ENCODE assay signal across 15 cellular contexts in genomic region chr1:206511362-206512064, GRCh38. TPM values are rescaled to one million over a fixed set of nuclear protein-coding genes. Genes with fewer than 3 reads are reported as not detected.
DNase-seq lines count a peak whose midpoint lies in the region; ATAC-seq, FAIRE-seq and TF ChIP-seq lines count a peak whose summit lies in the region.
"Had no signal": no experiment of that assay in that cellular context is flagged by ENCODE, and none has a peak within 500 bp of the region (broad histone marks: within the 10 kb centered on the region; RNA-seq: fewer than 3 reads in every experiment).

No MANE protein-coding gene starts in this region.

- no peaks in the 10 kb centered on the region for H3K79me1 ChIP-seq in mesendoderm (ENCODE audit: low read length)

- peaks cover 9% of the 10 kb centered on the region for H3K36me3 Mint-ChIP-seq in MCF 10A (ENCODE audit: insufficient read depth, unreplicated experiment)
- H3K36me3 Mint-ChIP-seq in central memory CD8-positive, alpha-beta T cell (ENCODE audit: insufficient read depth) = peaks cover 3% of the 10 kb centered on the region

- no peak for FAIRE-seq in GM19239 (lab: Jason Lieb, UNC)

- no peak overlapping the region for H3K27ac ChIP-seq in mammary epithelial cell (ENCODE audit: insufficient read depth, low read depth, low read length)
- H3K27ac ChIP-seq in mesendoderm (ENCODE audit: low read depth, low read length) = no peak overlapping the region
- H3K27ac ChIP-seq in aorta (ENCODE audit: low read depth in 1 of 2, low read length in 2 of 2) = no peak overlapping the region
- no peak overlapping the region for H3K27ac ChIP-seq in GM23248
- H3K27ac ChIP-seq: neutrophil had no signal

- no TSS peak for BruUV-seq in MCF 10A (replicated peaks; lab: Mats Ljungman, UMichigan)
- no TSS peak for BruUV-seq in mammary epithelial cell (replicated peaks; lab: Mats Ljungman, UMichigan)

- CTCF ChIA-PET in MCF 10A (lab: Yijun Ruan, JAX) = interaction anchor here (0.6 to 2.4 kb wide), 7 partner anchors 8 to 543 kb away, joined by 3 to 16 read pairs (median 4); no protein-coding TSS in a partner anchor
- CTCF ChIA-PET in mammary epithelial cell (lab: Charles Lee; ENCODE audit: low non-redundant PET) = no interaction called here

- peaks cover 77% of the 10 kb centered on the region for H3K4me1 Mint-ChIP-seq in MCF 10A (ENCODE audit: insufficient read depth, unreplicated experiment)
- peaks cover 11% of the 10 kb centered on the region for H3K4me1 Mint-ChIP-seq in central memory CD8-positive, alpha-beta T cell

- H3K9ac ChIP-seq in mammary epithelial cell (ENCODE audit: insufficient read depth, low read length) (no peak overlapping the region), mesendoderm (ENCODE audit: low read length) (no peak overlapping the region), GM23248 (no peak overlapping the region)

- H3K9me3 ChIP-seq in mammary epithelial cell (replicated peaks; ENCODE audit: insufficient read depth, low read length) (no peaks in the 10 kb centered on the region), aorta (ENCODE audit: control insufficient read depth, low read length) (no peaks in the 10 kb centered on the region), GM23248 (ENCODE audit: low read depth) (no peaks in the 10 kb centered on the region)
- H3K9me3 ChIP-seq: heart left ventricle, neutrophil had no signal

- no peak overlapping the region for H4K8ac ChIP-seq in mesendoderm (ENCODE audit: low read depth, low read length)

- H3K79me2 ChIP-seq in mammary epithelial cell (ENCODE audit: insufficient read depth, low read length) (peaks cover 6% of the 10 kb centered on the region), mesendoderm (ENCODE audit: control insufficient read depth, insufficient read depth, low read length) (no peaks in the 10 kb centered on the region), GM23248 (ENCODE audit: insufficient read depth) (no peaks in the 10 kb centered on the region)

- H2AFZ ChIP-seq in mammary epithelial cell (ENCODE audit: low read depth, low read length) (no peak overlapping the region), GM23248 (no peak overlapping the region)

- TF ChIP-seq CTCF in MCF 10A (IDR thresholded peaks at IDR 0.05; ENCODE audit: unreplicated experiment) (no peak), mammary epithelial cell (conservative IDR thresholded peaks at IDR 0.05 in 1 of 2, IDR thresholded peaks at IDR 0.05 in 1 of 2; ENCODE audit: extremely low read depth in 1 of 2, insufficient read depth in 1 of 2, low read depth in 1 of 2, low read length in 2 of 2) (no peak)

- H3K4me3 Mint-ChIP-seq in MCF 10A (ENCODE audit: unreplicated experiment) = no peak overlapping the region
- H3K4me3 Mint-ChIP-seq in central memory CD8-positive, alpha-beta T cell = no peak overlapping the region
- H3K4me3 Mint-ChIP-seq: activated CD4-positive, alpha-beta T cell treated with anti-CD3 and anti-CD28 coated beads, Interleukin-2, amount 10 ng/mL, durations not matched to agents 24 days and 14 days; T-helper 17 cell had no signal

- no peak overlapping the region for H3K18ac ChIP-seq in mesendoderm (ENCODE audit: low read length)

- H3K4me3 ChIP-seq in mammary epithelial cell (replicated peaks in 1 of 3; ENCODE audit: insufficient read depth in 1 of 3, low read depth in 2 of 3, low read length in 3 of 3) (no peak overlapping the region), mesendoderm (ENCODE audit: low read length) (no peak overlapping the region), aorta (ENCODE audit: low read length in 2 of 2) (no peak overlapping the region), GM23248 (no peak overlapping the region)
- H3K4me3 ChIP-seq: heart left ventricle had no signal

- H3K27ac Mint-ChIP-seq in MCF 10A (ENCODE audit: low read depth, unreplicated experiment) = peak overlapping the region; percentile 99
- peak overlapping the region; percentile 29 for H3K27ac Mint-ChIP-seq in central memory CD8-positive, alpha-beta T cell (ENCODE audit: low read depth)
- H3K27ac Mint-ChIP-seq: activated CD4-positive, alpha-beta T cell treated with anti-CD3 and anti-CD28 coated beads, Interleukin-2, amount 10 ng/mL, durations not matched to agents 24 days and 14 days; activated naive CD4-positive, alpha-beta T cell treated with anti-CD3 and anti-CD28 coated beads, Interleukin-2, amount 50 U/mL, for 72 hours; T-helper 17 cell had no signal

- H3K9me2 ChIP-seq in GM23248 (ENCODE audit: insufficient read depth) = no peaks in the 10 kb centered on the region

- ATAC-seq in central memory CD8-positive, alpha-beta T cell (replicated peaks; ENCODE audit: extremely low read depth, poor library complexity, severe bottlenecking) = no peak
- no peak for ATAC-seq in aorta (ENCODE audit: low FRiP score)
- ATAC-seq: activated naive CD4-positive, alpha-beta T cell treated with anti-CD3 and anti-CD28 coated beads, Interleukin-2, amount 50 U/mL, for 72 hours; heart left ventricle; T-helper 17 cell had no signal

- no peak overlapping the region for H2BK5ac ChIP-seq in mesendoderm (ENCODE audit: low read length)

- H4K5ac ChIP-seq in mesendoderm (ENCODE audit: low read length) = no peak overlapping the region

- no peaks in the 10 kb centered on the region for H3K9me3 Mint-ChIP-seq in MCF 10A (ENCODE audit: unreplicated experiment)
- H3K9me3 Mint-ChIP-seq in central memory CD8-positive, alpha-beta T cell = no peaks in the 10 kb centered on the region
- H3K9me3 Mint-ChIP-seq: activated CD4-positive, alpha-beta T cell treated with anti-CD3 and anti-CD28 coated beads, Interleukin-2, amount 10 ng/mL, durations not matched to agents 24 days and 14 days; activated naive CD4-positive, alpha-beta T cell treated with anti-CD3 and anti-CD28 coated beads, Interleukin-2, amount 50 U/mL, for 72 hours had no signal

- intact Hi-C loops in MCF 10A (cut with micrococcal nuclease) (no loop called here), mammary epithelial cell (cut with micrococcal nuclease) (no loop called here), aorta (cut with DNase I) (no loop called here)

- H3F3A ChIP-seq in GM23248 (ENCODE audit: insufficient read depth) = peaks cover 12% of the 10 kb centered on the region

- H2BK120ac ChIP-seq in mesendoderm (ENCODE audit: low read depth, low read length) = no peak overlapping the region

- no peak overlapping the region for H3K23ac ChIP-seq in mesendoderm (ENCODE audit: low read length)

- no peaks in the 10 kb centered on the region for H3K27me3 ChIP-seq in mammary epithelial cell (ENCODE audit: insufficient read depth, low read length)
- H3K27me3 ChIP-seq in mesendoderm (ENCODE audit: insufficient read depth, low read length, poor library complexity) = peaks cover 21% of the 10 kb centered on the region
- no peaks in the 10 kb centered on the region for H3K27me3 ChIP-seq in aorta (ENCODE audit: control insufficient read depth in 1 of 2, insufficient read depth in 2 of 2, low read length in 1 of 2)
- H3K27me3 ChIP-seq in GM23248 (replicated peaks; ENCODE audit: insufficient read depth) = no peaks in the 10 kb centered on the region

- H2BK15ac ChIP-seq in mesendoderm (replicated peaks; ENCODE audit: low read depth) = no peak overlapping the region

- DNase-seq in MCF 10A (ENCODE audit: unreplicated experiment) (no peak), mammary epithelial cell (no peak), mesendoderm (peak; percentile 37), aorta (peak; percentile 22 to 62), GM23248 (no peak), cerebellar cortex (ENCODE audit: low spot score) (no peak), GM19239 (ENCODE audit: insufficient read length, low spot score) (no peak)
- DNase-seq in central memory CD8-positive, alpha-beta T cell (ENCODE audit: low spot score in 2 of 2) = no peak
- DNase-seq: activated CD4-positive, alpha-beta T cell treated with anti-CD3 and anti-CD28 coated beads, Interleukin-2, amount 10 ng/mL, durations not matched to agents 24 days and 14 days; NCI-H524; stimulated activated naive CD4-positive, alpha-beta T cell; T-helper 17 cell had no signal

- H3K36me3 ChIP-seq in mammary epithelial cell (ENCODE audit: insufficient read depth, low read length) (no peaks in the 10 kb centered on the region), mesendoderm (ENCODE audit: control insufficient read depth, insufficient read depth, low read length) (no peaks in the 10 kb centered on the region), aorta (ENCODE audit: control insufficient read depth in 1 of 2, insufficient read depth in 2 of 2, low read length in 1 of 2) (no peaks in the 10 kb centered on the region), GM23248 (ENCODE audit: low read depth) (no peaks in the 10 kb centered on the region)
- H3K36me3 ChIP-seq: heart left ventricle, neutrophil had no signal

- in situ Hi-C loops in mammary epithelial cell (cut with MboI; ENCODE audit: low sequenced_read_pairs in 2 of 2) (no loop called here), GM23248 (cut with MboI) (no loop called here)

- 87% methylated on average over 14 of the region's 14 CpGs for WGBS in mammary epithelial cell (ENCODE audit: low coverage, missing lambda C conversion rate)
- no CpG with 5 or more reads among the region's 14 CpGs for WGBS in mesendoderm (ENCODE audit: extremely low coverage, insufficient coverage, low lambda C conversion rate)
- WGBS in aorta, 2 donors = 90 to 95% methylated on average over 14 of the region's 14 CpGs
- 82 to 89% methylated on average over 14 of the region's 14 CpGs for WGBS in GM23248 (ENCODE audit: low coverage in 1 of 2, low lambda C conversion rate in 2 of 2, missing lambda C conversion rate in 2 of 2), 2 experiments

- H3K4me1 ChIP-seq in mammary epithelial cell (ENCODE audit: insufficient read depth, low read length) (peaks cover 63% of the 10 kb centered on the region), mesendoderm (ENCODE audit: control insufficient read depth, low read depth, low read length) (no peaks in the 10 kb centered on the region), aorta (ENCODE audit: control insufficient read depth in 1 of 2, insufficient read depth in 2 of 2, low read length in 2 of 2) (no peaks in the 10 kb centered on the region), GM23248 (ENCODE audit: insufficient read depth) (peaks cover 23% of the 10 kb centered on the region)

- no peak overlapping the region for H3K56ac ChIP-seq in mesendoderm (ENCODE audit: low read length)

- H2AK5ac ChIP-seq in mesendoderm (ENCODE audit: low read length) = no peak overlapping the region

- H3K4me2 ChIP-seq in mammary epithelial cell (ENCODE audit: insufficient read depth, low read depth, low read length) (no peak overlapping the region), mesendoderm (ENCODE audit: low read length) (no peak overlapping the region), GM23248 (ENCODE audit: unreplicated experiment) (no peak overlapping the region)

- no peaks in the 10 kb centered on the region for H3K27me3 Mint-ChIP-seq in MCF 10A (ENCODE audit: insufficient read depth, unreplicated experiment)
- H3K27me3 Mint-ChIP-seq in central memory CD8-positive, alpha-beta T cell = peaks cover 19% of the 10 kb centered on the region

- POLR2A ChIA-PET in MCF 10A (lab: Yijun Ruan, JAX) = interaction anchor here (0.7 to 1.7 kb wide), 7 partner anchors 11 to 124 kb away, joined by 3 to 9 read pairs (median 4); partner anchors contain the start of genes DYRK3 and IKBKE

- no peak overlapping the region for H3K4ac ChIP-seq in mesendoderm (ENCODE audit: low read depth, low read length)

- H4K20me1 ChIP-seq in mammary epithelial cell (ENCODE audit: insufficient read depth, low read length) (no peaks in the 10 kb centered on the region), GM23248 (ENCODE audit: insufficient read depth) (no peaks in the 10 kb centered on the region)

- dilution Hi-C loops in mammary epithelial cell (cut with HindIII; ENCODE audit: low sequenced_read_pairs) = loop anchor here (5.0 kb wide), 1 partner anchor 64 kb away; no protein-coding TSS in a partner anchor

RNA-seq across cellular contexts. Expression of gene RASSF5, which starts 4.2 kb away (rescaled TPM):
- total RNA-seq in MCF 10A (2022) = 8.3 and 9.6 TPM in 2 replicates
- total RNA-seq in mammary epithelial cell = 1 to 10 TPM; 3.5 to 6.7 TPM
- polyA plus RNA-seq in mammary epithelial cell = 1.8 TPM
- 3.4 TPM for polyA minus RNA-seq in mammary epithelial cell
- polyA plus RNA-seq in mesendoderm (2013, experiment 1 of 2) = 1.4 TPM
- polyA plus RNA-seq in mesendoderm (2013, experiment 2 of 2) = 1.8 TPM
- total RNA-seq in aorta = 10 to 100 TPM; 14.8 to 18.2 TPM
- 1 to 10 TPM; 2.1 to 5.1 TPM for polyA plus RNA-seq in aorta
- total RNA-seq in GM23248 (2014; rRNA removed; shearing (Covaris generic)) = 0.22 and 0.89 TPM in 2 replicates
- polyA plus RNA-seq in GM23248 (2016; fragmentation: Nextera tagmentation; extraction: Ambion mirVana) = 0.28 and 0.48 TPM in 2 replicates

RNA-seq across cellular contexts. Expression of gene IKBKE, which starts 41.2 kb away (rescaled TPM):
- total RNA-seq in MCF 10A (2022) (7.1 and 12.1 TPM in 2 replicates), mammary epithelial cell (10 to 100 TPM in 1 of 2 donors, 1 to 10 TPM in 1; 9.2 to 11.6 TPM), aorta (10 to 100 TPM in 1 of 2 donors, 1 to 10 TPM in 1; 5.9 to 10.3 TPM)
- polyA plus RNA-seq in mammary epithelial cell (6.7 TPM), aorta (1 to 10 TPM; 4.3 to 4.5 TPM), GM23248 (2016; fragmentation: Nextera tagmentation; extraction: Ambion mirVana) (13.4 and 14.5 TPM in 2 replicates)
- polyA minus RNA-seq in mammary epithelial cell = 5.5 TPM
- polyA plus RNA-seq in mesendoderm (2013, experiment 1 of 2) = 3.7 TPM
- polyA plus RNA-seq in mesendoderm (2013, experiment 2 of 2) = 3.8 TPM
- total RNA-seq in GM23248 (2014; rRNA removed; shearing (Covaris generic)) = 12.5 and 17.7 TPM in 2 replicates

Comparison
In these comparisons a context has a peak if more than half of its experiments do, and no peak if none do; other contexts are left out.
1. DNase-seq: peak in mesendoderm (single experiment) and aorta (2 of 2); none in MCF 10A (single experiment), mammary epithelial cell (single experiment), central memory CD8-positive, alpha-beta T cell (0 of 2), GM23248 (single experiment), cerebellar cortex (single experiment) and GM19239 (single experiment).